In the genomic region with DNA sequence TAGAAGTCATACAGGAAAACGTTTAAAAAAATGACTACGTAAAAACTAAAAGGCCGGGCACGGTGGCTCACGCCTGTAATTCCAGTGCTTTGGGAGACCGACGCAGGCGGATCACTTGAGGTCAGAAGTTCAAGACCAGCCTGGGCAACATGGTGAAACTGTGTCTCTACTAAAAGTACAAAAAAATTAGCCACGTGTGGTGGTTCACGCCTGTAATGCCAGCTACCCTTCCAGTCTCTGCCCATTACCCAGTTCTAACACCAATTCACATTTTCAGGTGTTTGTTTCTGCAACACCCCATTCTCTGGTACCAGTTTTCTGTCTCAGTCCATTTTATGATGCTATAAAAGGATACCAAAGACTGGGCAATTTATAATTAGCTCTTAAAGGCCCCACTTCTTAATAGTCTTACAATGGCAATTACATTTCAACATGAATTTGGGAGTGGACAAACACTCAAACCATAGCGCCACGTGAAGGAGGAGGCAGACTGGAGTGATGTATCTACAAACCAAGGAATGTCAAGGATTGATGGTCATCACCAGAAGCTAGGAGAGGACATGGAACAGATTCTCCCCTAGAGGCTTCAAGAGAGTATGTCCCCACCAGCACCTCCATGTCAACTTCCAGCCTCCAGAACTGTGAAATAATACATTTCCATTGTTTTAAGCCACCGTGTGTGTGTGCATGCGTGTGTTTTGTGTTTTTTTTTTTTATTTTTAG, we compare ENCODE assay signal across 2 cellular contexts.
TF ChIP-seq lines count a peak whose summit lies in the region.

No MANE protein-coding gene starts in this region.

TF ChIP-seq in A549, 52 proteins besides CTCF, POLR2A, EP300 and RAD21:
- no peak for TF ChIP-seq ZNF302 (CRISPR knock-in tag; IDR thresholded peaks at IDR 0.05)
- TF ChIP-seq ATOH8 (CRISPR knock-in tag; IDR thresholded peaks at IDR 0.05; ENCODE audit: low read depth): no peak
- no peak for TF ChIP-seq ESRRA (IDR thresholded peaks at IDR 0.05; ENCODE audit: borderline replicate concordance, low read length)

TF ChIP-seq in GM12878, 131 proteins besides CTCF, POLR2A, EP300 and RAD21:
- no peak for TF ChIP-seq GATAD2B (conservative IDR thresholded peaks at IDR 0.05; ENCODE audit: low read depth)
- TF ChIP-seq TBL1XR1 (IDR thresholded peaks at IDR 0.05; ENCODE audit: low read depth, low read length): no peak
- no peak for TF ChIP-seq IRF5 (IDR thresholded peaks at IDR 0.05; ENCODE audit: borderline replicate concordance)
- TF ChIP-seq, protein P1, sequence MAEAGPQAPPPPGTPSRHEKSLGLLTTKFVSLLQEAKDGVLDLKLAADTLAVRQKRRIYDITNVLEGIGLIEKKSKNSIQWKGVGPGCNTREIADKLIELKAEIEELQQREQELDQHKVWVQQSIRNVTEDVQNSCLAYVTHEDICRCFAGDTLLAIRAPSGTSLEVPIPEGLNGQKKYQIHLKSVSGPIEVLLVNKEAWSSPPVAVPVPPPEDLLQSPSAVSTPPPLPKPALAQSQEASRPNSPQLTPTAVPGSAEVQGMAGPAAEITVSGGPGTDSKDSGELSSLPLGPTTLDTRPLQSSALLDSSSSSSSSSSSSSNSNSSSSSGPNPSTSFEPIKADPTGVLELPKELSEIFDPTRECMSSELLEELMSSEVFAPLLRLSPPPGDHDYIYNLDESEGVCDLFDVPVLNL (IDR thresholded peaks at IDR 0.05; ENCODE audit: low read depth, low read length): no peak
- no peak for TF ChIP-seq SRF (IDR thresholded peaks at IDR 0.05; ENCODE audit: low read depth in 2 of 2, low read length in 2 of 2)
- TF ChIP-seq NBN (IDR thresholded peaks at IDR 0.05): no peak
- no peak for TF ChIP-seq HCFC1 (IDR thresholded peaks at IDR 0.05; ENCODE audit: low read length)
- no peak for TF ChIP-seq TCF3 (IDR thresholded peaks at IDR 0.05; ENCODE audit: borderline replicate concordance, insufficient read depth, low read depth, low read length)
- TF ChIP-seq ESRRA (IDR thresholded peaks at IDR 0.05; ENCODE audit: low read length): no peak
- no peak for TF ChIP-seq SUZ12 (IDR thresholded peaks at IDR 0.05; ENCODE audit: unreplicated experiment)
- no peak for TF ChIP-seq EZH2 (IDR thresholded peaks at IDR 0.05; ENCODE audit: borderline replicate concordance, control insufficient read depth, low read depth, low read length)
- TF ChIP-seq, protein P2, sequence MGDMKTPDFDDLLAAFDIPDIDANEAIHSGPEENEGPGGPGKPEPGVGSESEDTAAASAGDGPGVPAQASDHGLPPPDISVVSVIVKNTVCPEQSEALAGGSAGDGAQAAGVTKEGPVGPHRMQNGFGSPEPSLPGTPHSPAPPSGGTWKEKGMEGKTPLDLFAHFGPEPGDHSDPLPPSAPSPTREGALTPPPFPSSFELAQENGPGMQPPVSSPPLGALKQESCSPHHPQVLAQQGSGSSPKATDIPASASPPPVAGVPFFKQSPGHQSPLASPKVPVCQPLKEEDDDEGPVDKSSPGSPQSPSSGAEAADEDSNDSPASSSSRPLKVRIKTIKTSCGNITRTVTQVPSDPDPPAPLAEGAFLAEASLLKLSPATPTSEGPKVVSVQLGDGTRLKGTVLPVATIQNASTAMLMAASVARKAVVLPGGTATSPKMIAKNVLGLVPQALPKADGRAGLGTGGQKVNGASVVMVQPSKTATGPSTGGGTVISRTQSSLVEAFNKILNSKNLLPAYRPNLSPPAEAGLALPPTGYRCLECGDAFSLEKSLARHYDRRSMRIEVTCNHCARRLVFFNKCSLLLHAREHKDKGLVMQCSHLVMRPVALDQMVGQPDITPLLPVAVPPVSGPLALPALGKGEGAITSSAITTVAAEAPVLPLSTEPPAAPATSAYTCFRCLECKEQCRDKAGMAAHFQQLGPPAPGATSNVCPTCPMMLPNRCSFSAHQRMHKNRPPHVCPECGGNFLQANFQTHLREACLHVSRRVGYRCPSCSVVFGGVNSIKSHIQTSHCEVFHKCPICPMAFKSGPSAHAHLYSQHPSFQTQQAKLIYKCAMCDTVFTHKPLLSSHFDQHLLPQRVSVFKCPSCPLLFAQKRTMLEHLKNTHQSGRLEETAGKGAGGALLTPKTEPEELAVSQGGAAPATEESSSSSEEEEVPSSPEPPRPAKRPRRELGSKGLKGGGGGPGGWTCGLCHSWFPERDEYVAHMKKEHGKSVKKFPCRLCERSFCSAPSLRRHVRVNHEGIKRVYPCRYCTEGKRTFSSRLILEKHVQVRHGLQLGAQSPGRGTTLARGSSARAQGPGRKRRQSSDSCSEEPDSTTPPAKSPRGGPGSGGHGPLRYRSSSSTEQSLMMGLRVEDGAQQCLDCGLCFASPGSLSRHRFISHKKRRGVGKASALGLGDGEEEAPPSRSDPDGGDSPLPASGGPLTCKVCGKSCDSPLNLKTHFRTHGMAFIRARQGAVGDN (IDR thresholded peaks at IDR 0.05): no peak
- TF ChIP-seq ZNF384 (IDR thresholded peaks at IDR 0.05; ENCODE audit: borderline replicate concordance, low read depth, low read length): no peak
- TF ChIP-seq RBBP5 (conservative IDR thresholded peaks at IDR 0.05): no peak
- TF ChIP-seq, protein P3, sequence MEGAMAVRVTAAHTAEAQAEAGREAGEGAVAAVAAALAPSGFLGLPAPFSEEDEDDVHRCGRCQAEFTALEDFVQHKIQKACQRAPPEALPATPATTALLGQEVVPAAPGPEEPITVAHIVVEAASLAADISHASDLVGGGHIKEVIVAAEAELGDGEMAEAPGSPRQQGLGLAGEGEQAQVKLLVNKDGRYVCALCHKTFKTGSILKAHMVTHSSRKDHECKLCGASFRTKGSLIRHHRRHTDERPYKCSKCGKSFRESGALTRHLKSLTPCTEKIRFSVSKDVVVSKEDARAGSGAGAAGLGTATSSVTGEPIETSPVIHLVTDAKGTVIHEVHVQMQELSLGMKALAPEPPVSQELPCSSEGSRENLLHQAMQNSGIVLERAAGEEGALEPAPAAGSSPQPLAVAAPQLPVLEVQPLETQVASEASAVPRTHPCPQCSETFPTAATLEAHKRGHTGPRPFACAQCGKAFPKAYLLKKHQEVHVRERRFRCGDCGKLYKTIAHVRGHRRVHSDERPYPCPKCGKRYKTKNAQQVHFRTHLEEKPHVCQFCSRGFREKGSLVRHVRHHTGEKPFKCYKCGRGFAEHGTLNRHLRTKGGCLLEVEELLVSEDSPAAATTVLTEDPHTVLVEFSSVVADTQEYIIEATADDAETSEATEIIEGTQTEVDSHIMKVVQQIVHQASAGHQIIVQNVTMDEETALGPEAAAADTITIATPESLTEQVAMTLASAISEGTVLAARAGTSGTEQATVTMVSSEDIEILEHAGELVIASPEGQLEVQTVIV (IDR thresholded peaks at IDR 0.05; ENCODE audit: borderline replicate concordance, partially characterized antibody): no peak
- no peak for TF ChIP-seq NR2F1 (conservative IDR thresholded peaks at IDR 0.05)
- no peak for TF ChIP-seq CEBPB (IDR thresholded peaks at IDR 0.05; ENCODE audit: borderline replicate concordance in 1 of 2, low read depth in 2 of 2, low read length in 2 of 2)
- TF ChIP-seq POU2F2 (IDR thresholded peaks at IDR 0.05; ENCODE audit: borderline replicate concordance, low read depth, low read length): no peak
